26 cellular contexts compared by ENCODE assay signal in genomic region chr10:52616420-52616764, GRCh38.
"Had no signal": no experiment of that assay in that cellular context is flagged by ENCODE, and none has a peak within 500 bp of the region (broad histone marks: within the 10 kb centered on the region; RNA-seq: fewer than 3 reads in every experiment).

No MANE protein-coding gene starts in this region.

- H3K27me3 ChIP-seq: colonic mucosa, esophagus muscularis mucosa, heart right ventricle, sigmoid colon, thyroid gland, vagina had no signal

- ATAC-seq: heart right ventricle; mucosa of descending colon; natural killer cell treated with Interleukin-12 subunit alpha and Interleukin-12 subunit beta and Interleukin-15 and Interleukin-18, amount 100 ng/mL, for 72 hours; right cardiac atrium; stimulated activated effector memory CD8-positive, alpha-beta T cell treated with anti-CD3 and anti-CD28 coated beads, Interleukin-12 subunit alpha, Interleukin-12 subunit beta, amount 100 ng/mL, for 72 hours had no signal

- DNase-seq: colonic mucosa; dermis blood vessel endothelial cell; effector memory CD4-positive, alpha-beta T cell; foreskin melanocyte; glutamatergic neuron; heart right ventricle; hippocampal formation; immature natural killer cell; mucosa of descending colon; naive B cell; right cardiac atrium; sigmoid colon; stimulated activated CD4-positive, alpha-beta T cell treated with anti-CD3 and anti-CD28 coated beads, Interleukin-2, amount 100 ng/mL, for 24 hours; stimulated activated CD4-positive, alpha-beta T cell treated with anti-CD3 and anti-CD28 coated beads, Interleukin-4, amount 100 ng/mL, for 24 hours; stimulated activated naive CD4-positive, alpha-beta T cell treated with Interleukin-2 at 50 U/mL for 16 hours; stomach; thyroid gland; trophoblast cell had no signal

- H3K9me3 ChIP-seq: colonic mucosa, esophagus muscularis mucosa, heart right ventricle, mucosa of descending colon, prostate gland, sigmoid colon, stomach, thyroid gland, vagina had no signal

- H3K36me3 ChIP-seq: colonic mucosa, esophagus muscularis mucosa, heart right ventricle, prostate gland, sigmoid colon, stomach, thyroid gland, vagina had no signal

- FAIRE-seq: endothelial cell of umbilical vein, keratinocyte had no signal

- H3K4me1 ChIP-seq: colonic mucosa, esophagus muscularis mucosa, heart right ventricle, prostate gland, sigmoid colon, stomach, thyroid gland, vagina had no signal

- H3K4me3 ChIP-seq: colonic mucosa, esophagus muscularis mucosa, heart right ventricle, lung, mucosa of descending colon, prostate gland, sigmoid colon, stomach, thyroid gland, vagina had no signal

- H3K27ac ChIP-seq: colonic mucosa, esophagus muscularis mucosa, heart right ventricle, prostate gland, sigmoid colon, stomach, thyroid gland, vagina had no signal
